ENCODE assay signal across 1 cellular context in the genomic region with DNA sequence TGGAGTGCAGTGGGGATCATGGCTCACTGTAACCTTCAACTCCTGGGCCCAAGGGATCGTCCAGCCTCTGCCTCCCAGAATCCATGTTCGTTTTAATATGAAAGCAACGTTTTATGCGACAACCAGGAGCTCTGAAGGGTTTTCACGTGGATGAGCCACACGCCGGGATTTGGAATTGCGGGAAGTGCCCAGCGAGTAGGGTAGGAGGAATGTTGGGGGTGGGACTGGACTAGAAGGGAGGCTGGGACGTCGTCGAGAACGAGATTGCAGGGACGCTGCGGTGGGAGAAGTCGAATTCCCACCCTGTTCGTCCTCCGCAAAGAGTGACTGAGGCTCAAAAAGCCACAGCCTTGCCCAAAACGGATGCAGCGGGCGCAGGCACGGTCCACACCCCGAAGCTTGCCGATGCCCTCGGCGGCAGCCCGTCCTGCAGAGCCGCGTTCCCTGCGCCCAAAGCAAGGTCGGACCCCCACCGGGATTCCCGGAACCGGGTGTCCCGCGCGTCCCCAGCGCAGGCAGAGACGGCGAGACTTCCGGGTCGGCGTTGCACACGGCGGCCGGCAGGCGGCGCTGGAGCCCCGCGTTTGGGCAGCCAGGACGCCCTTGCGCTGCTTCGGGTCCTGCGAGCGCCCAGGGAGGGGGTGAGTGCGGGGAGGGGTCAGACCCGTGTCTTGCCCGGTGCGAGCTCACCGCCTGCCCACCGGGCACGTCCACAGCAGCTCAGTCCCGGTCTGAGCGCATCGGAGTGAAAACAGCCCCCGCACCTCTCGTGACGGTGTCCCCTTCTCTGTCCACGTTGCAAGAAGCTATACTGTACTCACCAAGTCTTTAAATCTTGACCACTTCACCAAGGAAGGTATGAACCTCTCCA.
A peak's percentile ranks its signal among the peaks of the same experiment; 100 is the strongest.
TF ChIP-seq lines count a peak whose summit lies in the region.

No MANE protein-coding gene starts in this region.

TF ChIP-seq in GM12878, 131 proteins besides CTCF, POLR2A, EP300 and RAD21 (continued from another document):
- TF ChIP-seq, protein P1, sequence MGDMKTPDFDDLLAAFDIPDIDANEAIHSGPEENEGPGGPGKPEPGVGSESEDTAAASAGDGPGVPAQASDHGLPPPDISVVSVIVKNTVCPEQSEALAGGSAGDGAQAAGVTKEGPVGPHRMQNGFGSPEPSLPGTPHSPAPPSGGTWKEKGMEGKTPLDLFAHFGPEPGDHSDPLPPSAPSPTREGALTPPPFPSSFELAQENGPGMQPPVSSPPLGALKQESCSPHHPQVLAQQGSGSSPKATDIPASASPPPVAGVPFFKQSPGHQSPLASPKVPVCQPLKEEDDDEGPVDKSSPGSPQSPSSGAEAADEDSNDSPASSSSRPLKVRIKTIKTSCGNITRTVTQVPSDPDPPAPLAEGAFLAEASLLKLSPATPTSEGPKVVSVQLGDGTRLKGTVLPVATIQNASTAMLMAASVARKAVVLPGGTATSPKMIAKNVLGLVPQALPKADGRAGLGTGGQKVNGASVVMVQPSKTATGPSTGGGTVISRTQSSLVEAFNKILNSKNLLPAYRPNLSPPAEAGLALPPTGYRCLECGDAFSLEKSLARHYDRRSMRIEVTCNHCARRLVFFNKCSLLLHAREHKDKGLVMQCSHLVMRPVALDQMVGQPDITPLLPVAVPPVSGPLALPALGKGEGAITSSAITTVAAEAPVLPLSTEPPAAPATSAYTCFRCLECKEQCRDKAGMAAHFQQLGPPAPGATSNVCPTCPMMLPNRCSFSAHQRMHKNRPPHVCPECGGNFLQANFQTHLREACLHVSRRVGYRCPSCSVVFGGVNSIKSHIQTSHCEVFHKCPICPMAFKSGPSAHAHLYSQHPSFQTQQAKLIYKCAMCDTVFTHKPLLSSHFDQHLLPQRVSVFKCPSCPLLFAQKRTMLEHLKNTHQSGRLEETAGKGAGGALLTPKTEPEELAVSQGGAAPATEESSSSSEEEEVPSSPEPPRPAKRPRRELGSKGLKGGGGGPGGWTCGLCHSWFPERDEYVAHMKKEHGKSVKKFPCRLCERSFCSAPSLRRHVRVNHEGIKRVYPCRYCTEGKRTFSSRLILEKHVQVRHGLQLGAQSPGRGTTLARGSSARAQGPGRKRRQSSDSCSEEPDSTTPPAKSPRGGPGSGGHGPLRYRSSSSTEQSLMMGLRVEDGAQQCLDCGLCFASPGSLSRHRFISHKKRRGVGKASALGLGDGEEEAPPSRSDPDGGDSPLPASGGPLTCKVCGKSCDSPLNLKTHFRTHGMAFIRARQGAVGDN (IDR thresholded peaks at IDR 0.05) = no peak; the same call in 1 of the 2 replicates
- TF ChIP-seq GATAD2B (conservative IDR thresholded peaks at IDR 0.05; ENCODE audit: low read depth) (peak; percentile 96), IKZF1 (conservative IDR thresholded peaks at IDR 0.05) (peak; percentile 91), STAT1 (conservative IDR thresholded peaks at IDR 0.05) (peak; percentile 51; the same call in 1 of the 2 replicates), PAX5 (IDR thresholded peaks at IDR 0.05; ENCODE audit: borderline replicate concordance, low read depth, low read length) (peak; percentile 16; the same call in 1 of the 2 replicates), NR2C1 (IDR thresholded peaks at IDR 0.05) (no peak), POLR2AphosphoS5 (IDR thresholded peaks at IDR 0.05; ENCODE audit: low read length) (peak; percentile 58; the same call in 1 of the 2 replicates), SIN3A (IDR thresholded peaks at IDR 0.05; ENCODE audit: low read depth, low read length) (peak; percentile 33; the same call in 1 of the 2 replicates), IRF4 (IDR thresholded peaks at IDR 0.05; ENCODE audit: low read depth, low read length) (0 out of 2 replicates have a peak, but pooled peaks have one; percentile 5), BACH1 (IDR thresholded peaks at IDR 0.05; ENCODE audit: borderline replicate concordance) (peak; percentile 43; the same call in 1 of the 2 replicates), BHLHE40 (IDR thresholded peaks at IDR 0.05; ENCODE audit: borderline replicate concordance in 1 of 2, low read depth in 2 of 2, low read length in 1 of 2) (peak; percentile 29 to 64; a peak in 3 of 4 replicates), RELB (IDR thresholded peaks at IDR 0.05; ENCODE audit: low read depth) (peak; percentile 41; the same call in 1 of the 2 replicates), NR2F1 (conservative IDR thresholded peaks at IDR 0.05) (peak; percentile 67), TCF3 (IDR thresholded peaks at IDR 0.05; ENCODE audit: borderline replicate concordance, insufficient read depth, low read depth, low read length) (0 out of 2 replicates have a peak, but pooled peaks have one; percentile 42), SMARCA5 (IDR thresholded peaks at IDR 0.05) (peak; percentile 96; the same call in 1 of the 2 replicates), YY1 (IDR thresholded peaks at IDR 0.05; ENCODE audit: low read depth, low read length) (peak; percentile 73), RELA (IDR thresholded peaks at IDR 0.05; ENCODE audit: borderline replicate concordance, partially characterized antibody) (peak; percentile 60), BRCA1 (IDR thresholded peaks at IDR 0.05; ENCODE audit: low read depth, low read length) (no peak), HDAC2 (IDR thresholded peaks at IDR 0.05) (no peak), RBBP5 (conservative IDR thresholded peaks at IDR 0.05) (no peak), EGR1 (IDR thresholded peaks at IDR 0.05; ENCODE audit: borderline replicate concordance in 1 of 2, low read depth in 2 of 2, low read length in 2 of 2) (no peak), ZNF592 (IDR thresholded peaks at IDR 0.05) (peak; percentile 49; the same call in 1 of the 2 replicates), ESRRA (IDR thresholded peaks at IDR 0.05; ENCODE audit: low read length) (no peak), MTA3 (IDR thresholded peaks at IDR 0.05; ENCODE audit: borderline replicate concordance, low read length) (no peak), CREB1 (IDR thresholded peaks at IDR 0.05; ENCODE audit: low read depth) (no peak), MXI1 (IDR thresholded peaks at IDR 0.05; ENCODE audit: low read depth, low read length) (peak; percentile 61; the same call in 1 of the 2 replicates), CREM (IDR thresholded peaks at IDR 0.05; ENCODE audit: low read depth) (0 out of 2 replicates have a peak, but pooled peaks have one; percentile 39), NBN (IDR thresholded peaks at IDR 0.05) (0 out of 2 replicates have a peak, but pooled peaks have one; percentile 51), SP1 (IDR thresholded peaks at IDR 0.05; ENCODE audit: low read depth, low read length) (peak; percentile 50), RAD51 (IDR thresholded peaks at IDR 0.05) (no peak), ZNF207 (IDR thresholded peaks at IDR 0.05; ENCODE audit: borderline replicate concordance) (peak; percentile 84), RUNX3 (IDR thresholded peaks at IDR 0.05; ENCODE audit: low read length) (peak; percentile 32), SMAD1 (IDR thresholded peaks at IDR 0.05; ENCODE audit: low read depth, partially characterized antibody) (no peak), IKZF2 (IDR thresholded peaks at IDR 0.05) (peak in 1 of 2 experiments; percentile 57), ELK1 (IDR thresholded peaks at IDR 0.05; ENCODE audit: low read depth, low read length) (peak; percentile 48), NR2C2 (IDR thresholded peaks at IDR 0.05; ENCODE audit: borderline replicate concordance, control insufficient read depth, insufficient read length, low read depth) (no peak), RB1 (IDR thresholded peaks at IDR 0.05; ENCODE audit: borderline replicate concordance) (peak; percentile 94), CBX3 (IDR thresholded peaks at IDR 0.05; ENCODE audit: borderline replicate concordance, low read depth) (no peak), CHD2 (IDR thresholded peaks at IDR 0.05; ENCODE audit: borderline replicate concordance, low read depth, low read length) (0 out of 2 replicates have a peak, but pooled peaks have one; percentile 17), LARP7 (IDR thresholded peaks at IDR 0.05) (peak; percentile 66; the same call in 1 of the 2 replicates)
- TF ChIP-seq, protein P2, sequence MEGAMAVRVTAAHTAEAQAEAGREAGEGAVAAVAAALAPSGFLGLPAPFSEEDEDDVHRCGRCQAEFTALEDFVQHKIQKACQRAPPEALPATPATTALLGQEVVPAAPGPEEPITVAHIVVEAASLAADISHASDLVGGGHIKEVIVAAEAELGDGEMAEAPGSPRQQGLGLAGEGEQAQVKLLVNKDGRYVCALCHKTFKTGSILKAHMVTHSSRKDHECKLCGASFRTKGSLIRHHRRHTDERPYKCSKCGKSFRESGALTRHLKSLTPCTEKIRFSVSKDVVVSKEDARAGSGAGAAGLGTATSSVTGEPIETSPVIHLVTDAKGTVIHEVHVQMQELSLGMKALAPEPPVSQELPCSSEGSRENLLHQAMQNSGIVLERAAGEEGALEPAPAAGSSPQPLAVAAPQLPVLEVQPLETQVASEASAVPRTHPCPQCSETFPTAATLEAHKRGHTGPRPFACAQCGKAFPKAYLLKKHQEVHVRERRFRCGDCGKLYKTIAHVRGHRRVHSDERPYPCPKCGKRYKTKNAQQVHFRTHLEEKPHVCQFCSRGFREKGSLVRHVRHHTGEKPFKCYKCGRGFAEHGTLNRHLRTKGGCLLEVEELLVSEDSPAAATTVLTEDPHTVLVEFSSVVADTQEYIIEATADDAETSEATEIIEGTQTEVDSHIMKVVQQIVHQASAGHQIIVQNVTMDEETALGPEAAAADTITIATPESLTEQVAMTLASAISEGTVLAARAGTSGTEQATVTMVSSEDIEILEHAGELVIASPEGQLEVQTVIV (IDR thresholded peaks at IDR 0.05; ENCODE audit: borderline replicate concordance, partially characterized antibody) = peak; percentile 82
- TF ChIP-seq, protein P3, sequence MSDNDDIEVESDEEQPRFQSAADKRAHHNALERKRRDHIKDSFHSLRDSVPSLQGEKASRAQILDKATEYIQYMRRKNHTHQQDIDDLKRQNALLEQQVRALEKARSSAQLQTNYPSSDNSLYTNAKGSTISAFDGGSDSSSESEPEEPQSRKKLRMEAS (IDR thresholded peaks at IDR 0.05; ENCODE audit: low read depth, low read length) = peak; percentile 12; the same call in 1 of the 2 replicates
- TF ChIP-seq, protein P4, sequence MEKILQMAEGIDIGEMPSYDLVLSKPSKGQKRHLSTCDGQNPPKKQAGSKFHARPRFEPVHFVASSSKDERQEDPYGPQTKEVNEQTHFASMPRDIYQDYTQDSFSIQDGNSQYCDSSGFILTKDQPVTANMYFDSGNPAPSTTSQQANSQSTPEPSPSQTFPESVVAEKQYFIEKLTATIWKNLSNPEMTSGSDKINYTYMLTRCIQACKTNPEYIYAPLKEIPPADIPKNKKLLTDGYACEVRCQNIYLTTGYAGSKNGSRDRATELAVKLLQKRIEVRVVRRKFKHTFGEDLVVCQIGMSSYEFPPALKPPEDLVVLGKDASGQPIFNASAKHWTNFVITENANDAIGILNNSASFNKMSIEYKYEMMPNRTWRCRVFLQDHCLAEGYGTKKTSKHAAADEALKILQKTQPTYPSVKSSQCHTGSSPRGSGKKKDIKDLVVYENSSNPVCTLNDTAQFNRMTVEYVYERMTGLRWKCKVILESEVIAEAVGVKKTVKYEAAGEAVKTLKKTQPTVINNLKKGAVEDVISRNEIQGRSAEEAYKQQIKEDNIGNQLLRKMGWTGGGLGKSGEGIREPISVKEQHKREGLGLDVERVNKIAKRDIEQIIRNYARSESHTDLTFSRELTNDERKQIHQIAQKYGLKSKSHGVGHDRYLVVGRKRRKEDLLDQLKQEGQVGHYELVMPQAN (conservative IDR thresholded peaks at IDR 0.05) = 0 out of 2 replicates have a peak, but pooled peaks have one; percentile 22
